Comparison of ENCODE assay signal across 23 cellular contexts in the genomic region with DNA sequence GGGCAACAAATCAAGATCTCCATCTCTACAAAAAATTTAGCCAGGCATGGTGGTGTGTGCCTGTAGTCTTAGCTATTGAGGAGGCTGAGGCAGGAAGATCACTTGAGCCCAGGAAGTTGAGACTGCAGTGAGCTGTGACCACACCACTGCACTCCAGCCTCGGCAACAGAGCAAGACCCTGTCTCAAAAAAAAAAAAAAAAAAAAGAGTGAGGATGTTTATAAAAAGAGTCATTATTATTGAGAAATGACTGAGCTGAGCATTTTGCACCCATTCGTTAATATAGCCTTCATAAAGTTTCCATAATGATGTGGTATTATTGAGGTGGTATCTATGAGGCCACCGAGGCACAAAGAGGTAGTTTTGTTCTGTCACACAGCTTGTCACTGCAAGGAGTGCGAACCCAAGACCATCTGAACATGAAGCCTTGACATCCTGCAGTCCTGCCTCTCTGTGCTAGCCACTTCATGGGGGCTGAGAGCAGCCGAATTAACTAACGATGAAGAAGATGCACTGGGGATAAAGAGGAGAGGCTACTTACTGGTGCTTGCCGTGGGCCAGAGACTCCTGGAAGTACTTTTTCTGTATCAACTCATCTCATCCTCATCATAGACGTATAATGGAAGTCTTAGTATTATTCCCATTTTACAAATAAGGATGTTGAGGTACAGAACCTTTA.
A peak's percentile ranks its signal among the peaks of the same experiment; 100 is the strongest.
DNase-seq lines count a peak whose midpoint lies in the region; ATAC-seq and TF ChIP-seq lines count a peak whose summit lies in the region.
"Had no signal": no experiment of that assay in that cellular context is flagged by ENCODE, and none has a peak within 500 bp of the region (broad histone marks: within the 10 kb centered on the region; RNA-seq: fewer than 3 reads in every experiment).

No MANE protein-coding gene starts in this region.

- H3K4me3 Mint-ChIP-seq in natural killer cell treated with Interleukin-12 subunit alpha and Interleukin-12 subunit beta and Interleukin-15 and Interleukin-18, amount 100 ng/mL, for 72 hours, result peak overlapping the region; percentile 38
- H3K4me3 Mint-ChIP-seq in natural killer cell (no peak overlapping the region), IgD-negative memory B cell (peak overlapping the region in 2 of 4 donors; percentile 78 to 92)
- H3K4me3 Mint-ChIP-seq in activated naive CD8-positive, alpha-beta T cell treated with anti-CD3 and anti-CD28 coated beads for 36 hours, result no peak overlapping the region
- H3K4me3 Mint-ChIP-seq in stimulated activated naive CD8-positive, alpha-beta T cell treated with anti-CD3 and anti-CD28 coated beads, Interleukin-15, amount 100 ng/mL, for 72 hours, result peak overlapping the region in 1 of 2 donors; percentile 21

- intact Hi-C loops in natural killer cell (cut with micrococcal nuclease), result no loop called here
- intact Hi-C loops in posterior cingulate gyrus (cut with DNase I), result no loop called here

- ATAC-seq in natural killer cell treated with Interleukin-12 subunit alpha and Interleukin-12 subunit beta and Interleukin-15 and Interleukin-18, amount 100 ng/mL, for 72 hours, result no peak
- ATAC-seq in natural killer cell, result no peak
- ATAC-seq in stimulated activated naive CD8-positive, alpha-beta T cell treated with anti-CD3 and anti-CD28 coated beads, Interleukin-15, amount 100 ng/mL, for 72 hours, result no peak
- no peak for ATAC-seq in GM18870 (IDR thresholded peaks at IDR 0.05; ENCODE audit: unreplicated experiment)
- ATAC-seq in HG03135 (IDR thresholded peaks at IDR 0.05; ENCODE audit: unreplicated experiment), result no peak
- ATAC-seq: esophagus mucosa; foreskin keratinocyte; naive thymus-derived CD4-positive, alpha-beta T cell had no signal

- H3K36me3 Mint-ChIP-seq in natural killer cell treated with Interleukin-12 subunit alpha and Interleukin-12 subunit beta and Interleukin-15 and Interleukin-18, amount 100 ng/mL, for 72 hours, result no peaks in the 10 kb centered on the region
- H3K36me3 Mint-ChIP-seq in natural killer cell, result no peaks in the 10 kb centered on the region
- no peaks in the 10 kb centered on the region for H3K36me3 Mint-ChIP-seq in IgD-negative memory B cell
- no peaks in the 10 kb centered on the region for H3K36me3 Mint-ChIP-seq in activated naive CD8-positive, alpha-beta T cell treated with anti-CD3 and anti-CD28 coated beads for 36 hours

- no peak overlapping the region for H3K27ac Mint-ChIP-seq in natural killer cell treated with Interleukin-12 subunit alpha and Interleukin-12 subunit beta and Interleukin-15 and Interleukin-18, amount 100 ng/mL, for 72 hours
- H3K27ac Mint-ChIP-seq in natural killer cell (no peak overlapping the region), IgD-negative memory B cell (peak overlapping the region; percentile 13 to 68 (median 54))
- peak overlapping the region; percentile 84 for H3K27ac Mint-ChIP-seq in activated naive CD8-positive, alpha-beta T cell treated with anti-CD3 and anti-CD28 coated beads for 36 hours
- H3K27ac Mint-ChIP-seq in stimulated activated naive CD8-positive, alpha-beta T cell treated with anti-CD3 and anti-CD28 coated beads, Interleukin-15, amount 100 ng/mL, for 72 hours, result peak overlapping the region; percentile 75 to 78

- H3K9me3 Mint-ChIP-seq in natural killer cell treated with Interleukin-12 subunit alpha and Interleukin-12 subunit beta and Interleukin-15 and Interleukin-18, amount 100 ng/mL, for 72 hours, result no peaks in the 10 kb centered on the region
- H3K9me3 Mint-ChIP-seq in natural killer cell (no peaks in the 10 kb centered on the region), IgD-negative memory B cell (no peaks in the 10 kb centered on the region)
- peaks cover 5% of the 10 kb centered on the region for H3K9me3 Mint-ChIP-seq in activated naive CD8-positive, alpha-beta T cell treated with anti-CD3 and anti-CD28 coated beads for 36 hours
- H3K9me3 Mint-ChIP-seq in stimulated activated naive CD8-positive, alpha-beta T cell treated with anti-CD3 and anti-CD28 coated beads, Interleukin-15, amount 100 ng/mL, for 72 hours, result peaks cover 4 to 7% of the 10 kb centered on the region in 2 donors

- no peak for TF ChIP-seq CTCF in natural killer cell (IDR thresholded peaks at IDR 0.05)

- no peaks in the 10 kb centered on the region for H3K27me3 Mint-ChIP-seq in natural killer cell treated with Interleukin-12 subunit alpha and Interleukin-12 subunit beta and Interleukin-15 and Interleukin-18, amount 100 ng/mL, for 72 hours
- no peaks in the 10 kb centered on the region for H3K27me3 Mint-ChIP-seq in natural killer cell (ENCODE audit: low read depth in 2 of 2)
- no peaks in the 10 kb centered on the region for H3K27me3 Mint-ChIP-seq in IgD-negative memory B cell
- H3K27me3 Mint-ChIP-seq in activated naive CD8-positive, alpha-beta T cell treated with anti-CD3 and anti-CD28 coated beads for 36 hours, result no peaks in the 10 kb centered on the region
- no peaks in the 10 kb centered on the region for H3K27me3 Mint-ChIP-seq in stimulated activated naive CD8-positive, alpha-beta T cell treated with anti-CD3 and anti-CD28 coated beads, Interleukin-15, amount 100 ng/mL, for 72 hours
- H3K27me3 Mint-ChIP-seq: naive thymus-derived CD4-positive, alpha-beta T cell had no signal

- H3K4me1 Mint-ChIP-seq in natural killer cell treated with Interleukin-12 subunit alpha and Interleukin-12 subunit beta and Interleukin-15 and Interleukin-18, amount 100 ng/mL, for 72 hours (ENCODE audit: low read depth in 2 of 2), result peaks cover 48 to 49% of the 10 kb centered on the region in 2 donors
- H3K4me1 Mint-ChIP-seq in natural killer cell (peaks cover 37 to 48% of the 10 kb centered on the region in 2 donors), IgD-negative memory B cell (peaks cover 34 to 58% (median 37%) of the 10 kb centered on the region in 3 donors)
- peaks cover 69% of the 10 kb centered on the region for H3K4me1 Mint-ChIP-seq in activated naive CD8-positive, alpha-beta T cell treated with anti-CD3 and anti-CD28 coated beads for 36 hours
- H3K4me1 Mint-ChIP-seq in stimulated activated naive CD8-positive, alpha-beta T cell treated with anti-CD3 and anti-CD28 coated beads, Interleukin-15, amount 100 ng/mL, for 72 hours, result peaks cover 87% of the 10 kb centered on the region

- DNase-seq in natural killer cell treated with Interleukin-12 subunit alpha and Interleukin-12 subunit beta and Interleukin-15 and Interleukin-18, amount 100 ng/mL, for 72 hours (ENCODE audit: low spot score), result no peak
- DNase-seq in natural killer cell (no peak), posterior cingulate gyrus (no peak)
- DNase-seq in activated naive CD8-positive, alpha-beta T cell treated with anti-CD3 and anti-CD28 coated beads for 36 hours, result no peak
- no peak for DNase-seq in stimulated activated naive CD8-positive, alpha-beta T cell treated with anti-CD3 and anti-CD28 coated beads, Interleukin-15, amount 100 ng/mL, for 72 hours
- DNase-seq: activated CD4-positive, alpha-beta T cell treated with anti-CD3 and anti-CD28 coated beads, Interleukin-2, amount 50 U/mL, for 4 hours; activated gamma-delta T cell; aorta; cortex of kidney; foreskin keratinocyte; GDM1; GOT3; naive thymus-derived CD4-positive, alpha-beta T cell; NCI-H1092; NCI-H1930; NCI-H69; RPMI8226; stimulated activated CD4-positive, alpha-beta T cell treated with anti-CD3 and anti-CD28 coated beads, Interleukin-2, amount 100 ng/mL, for 48 hours; stimulated activated naive CD4-positive, alpha-beta T cell treated with Interleukin-2 at 50 U/mL for 16 hours had no signal

Comparison
In these comparisons a context has a peak if more than half of its experiments do, and no peak if none do; other contexts are left out.
1. H3K27ac Mint-ChIP-seq: peak in IgD-negative memory B cell (3 of 3), activated naive CD8-positive, alpha-beta T cell treated with anti-CD3 and anti-CD28 coated beads for 36 hours (single experiment) and stimulated activated naive CD8-positive, alpha-beta T cell treated with anti-CD3 and anti-CD28 coated beads, Interleukin-15, amount 100 ng/mL, for 72 hours (2 of 2); none in natural killer cell treated with Interleukin-12 subunit alpha and Interleukin-12 subunit beta and Interleukin-15 and Interleukin-18, amount 100 ng/mL, for 72 hours (0 of 2) and natural killer cell (0 of 2).